Comparison of ENCODE assay signal across 11 cellular contexts in genomic region chr20:60121903-60122302, GRCh38.
"Had no signal": no experiment of that assay in that cellular context is flagged by ENCODE, and none has a peak within 500 bp of the region (broad histone marks: within the 10 kb centered on the region; RNA-seq: fewer than 3 reads in every experiment).

No MANE protein-coding gene starts in this region.

- H2AFZ ChIP-seq: GM23248, GM23338 had no signal

- H3K27ac ChIP-seq: GM23248 had no signal

- H3K9ac ChIP-seq: GM23248 had no signal

- H3K4me3 ChIP-seq: GM23248, GM23338, HAP-1 had no signal

- H3K4me2 ChIP-seq: GM23338 had no signal

- DNase-seq: GM23248, GOT3, H7, H9, HCEC 1CT, HFFc6 had no signal

- FAIRE-seq: H1, H54 had no signal

- H3K4me1 ChIP-seq: HAP-1 had no signal

- ATAC-seq: GM23338, HCT116 had no signal

- H3K36me3 ChIP-seq: HAP-1 had no signal
